8 cellular contexts compared by ENCODE assay signal in genomic region chr9:129783516-129784361, GRCh38. TPM values are rescaled to one million over a fixed set of nuclear protein-coding genes. Genes with fewer than 3 reads are reported as not detected.
DNase-seq lines count a peak whose midpoint lies in the region; ATAC-seq and TF ChIP-seq lines count a peak whose summit lies in the region.

No MANE protein-coding gene starts in this region.

- WGBS in lung, 2 donors, result 39 to 41% methylated on average over 14 of the region's 14 CpGs

- TF ChIP-seq CTCF in BE2C (IDR thresholded peaks at IDR 0.05; ENCODE audit: low read depth, low read length) (peak; percentile 95), dorsolateral prefrontal cortex (IDR thresholded peaks at IDR 0.05 in 54 of 56, conservative IDR thresholded peaks at IDR 0.05 in 2 of 56; ENCODE audit: low read depth in 1 of 56, partially characterized antibody in 56 of 56) (peak; percentile 69 to 97 (median 93)), lung (IDR thresholded peaks at IDR 0.05; ENCODE audit: control extremely low read depth, extremely low read depth) (peak; percentile 95)

- intact Hi-C loops in dorsolateral prefrontal cortex (cut with DNase I), result loop anchor here (1.0 to 10.0 kb wide), 5 partner anchors 46 to 653 kb away; partner anchors contain the start of gene ASB6 (in 1 of the 2)

- ATAC-seq in lung (ENCODE audit: insufficient read depth, low FRiP score) (peak; percentile 94), HG02798 (IDR thresholded peaks at IDR 0.05; ENCODE audit: poor library complexity, unreplicated experiment) (no peak)

- H3K36me3 ChIP-seq in BE2C (no peaks in the 10 kb centered on the region), HAP-1 (replicated peaks) (no peaks in the 10 kb centered on the region), lung (ENCODE audit: control insufficient read depth in 2 of 2, insufficient read depth in 2 of 2, low read length in 2 of 2) (no peaks in the 10 kb centered on the region)

- in situ Hi-C loops in HAP-1 (cut with MboI; ENCODE audit: low sequenced_read_pairs), result loop anchor here (5.0 kb wide), 3 partner anchors 56 to 651 kb away; partner anchors contain the start of gene ASB6

- peak overlapping the region in 1 of 59 donors; percentile 18 for H3K27ac ChIP-seq in dorsolateral prefrontal cortex
- no peak overlapping the region for H3K27ac ChIP-seq in lung (ENCODE audit: low read depth in 1 of 2, low read length in 1 of 2)

- no peaks in the 10 kb centered on the region for H3K4me1 ChIP-seq in BE2C
- H3K4me1 ChIP-seq in HAP-1, result no peaks in the 10 kb centered on the region
- H3K4me1 ChIP-seq in lung (ENCODE audit: control insufficient read depth in 2 of 2, insufficient read depth in 2 of 2, low read length in 2 of 2), result no peaks in the 10 kb centered on the region

- H3K4me3 ChIP-seq in BE2C (ENCODE audit: low read depth, low read length) (no peak overlapping the region), HAP-1 (no peak overlapping the region), dorsolateral prefrontal cortex (no peak overlapping the region), lung (no peak overlapping the region)

- H3K9me3 ChIP-seq in BE2C (no peaks in the 10 kb centered on the region), HAP-1 (no peaks in the 10 kb centered on the region), lung (ENCODE audit: control insufficient read depth in 2 of 2, insufficient read depth in 1 of 2, low read length in 1 of 2) (no peaks in the 10 kb centered on the region)

- H3K27me3 ChIP-seq in BE2C (peaks cover 22% of the 10 kb centered on the region), HAP-1 (ENCODE audit: low read depth) (peaks cover 16% of the 10 kb centered on the region), dorsolateral prefrontal cortex (no peaks in the 10 kb centered on the region), lung (ENCODE audit: control insufficient read depth, insufficient read depth) (no peaks in the 10 kb centered on the region)

- DNase-seq in BE2C (peak; percentile 78), HAP-1 (ENCODE audit: low spot score in 2 of 2) (peak; percentile 64 to 84), NCI-H524 treated with DMSO at 0.1 percent for 48 hours (lab: John Stamatoyannopoulos, UW) (peak; percentile 29), dorsolateral prefrontal cortex (peak; percentile 36 to 74 (median 68)), lung (ENCODE audit: low spot score) (peak; percentile 80)
- DNase-seq in activated CD4-positive, alpha-beta T cell treated with anti-CD3 and anti-CD28 coated beads, Interleukin-2, amount 50 U/mL, for 24 hours (ENCODE audit: low read depth in 1 of 2, low spot score in 1 of 2), result peak; percentile 53 to 73
- DNase-seq in stimulated activated CD8-positive, alpha-beta memory T cell treated with anti-CD3 and anti-CD28 coated beads, Interleukin-12 subunit alpha, Interleukin-12 subunit beta, amount 100 ng/mL, for 4 hours (ENCODE audit: low read depth), result peak; percentile 41

RNA-seq across cellular contexts. Expression of gene TOR1B, which starts 19.2 kb away (rescaled TPM):
- polyA plus RNA-seq in BE2C (2012; ENCODE audit: insufficient read depth, insufficient read length, low read depth), result 35.7 TPM
- 10 to 100 TPM; 14.5 to 27.9 (median 20.1) TPM for total RNA-seq in dorsolateral prefrontal cortex
- 10 to 100 TPM; 25.5 to 26.4 TPM for total RNA-seq in lung
- 10 to 100 TPM; 10.1 to 26.7 TPM for polyA plus RNA-seq in lung

RNA-seq across cellular contexts. Expression of gene PTGES, which starts 30.9 kb away (rescaled TPM):
- 1.4 TPM for polyA plus RNA-seq in BE2C (2012; ENCODE audit: insufficient read depth, insufficient read length, low read depth)
- total RNA-seq in dorsolateral prefrontal cortex, result 1 to 10 TPM; 1.2 to 9.2 (median 2.9) TPM
- 10 to 100 TPM; 12.0 to 16.0 TPM for total RNA-seq in lung
- 10 to 100 TPM in 1 of 2 donors, 1 to 10 TPM in 1; 8.0 to 19.8 TPM for polyA plus RNA-seq in lung

RNA-seq across cellular contexts. Expression of gene TOR1A, which starts 40.2 kb away (rescaled TPM):
- polyA plus RNA-seq in BE2C (2012; ENCODE audit: insufficient read depth, insufficient read length, low read depth), result 71.2 TPM
- 10 to 100 TPM; 20.2 to 42.3 (median 31.4) TPM for total RNA-seq in dorsolateral prefrontal cortex
- total RNA-seq in lung, result 10 to 100 TPM; 22.0 to 34.8 TPM
- polyA plus RNA-seq in lung, result 10 to 100 TPM; 19.1 to 41.8 TPM

RNA-seq across cellular contexts. Expression of gene C9orf78, which starts 51.3 kb away (rescaled TPM):
- 202 TPM for polyA plus RNA-seq in BE2C (2012; ENCODE audit: insufficient read depth, insufficient read length, low read depth)
- total RNA-seq in dorsolateral prefrontal cortex (10 to 100 TPM; 33.2 to 64.4 (median 43.1) TPM), lung (10 to 100 TPM; 28.3 to 34.4 TPM)
- polyA plus RNA-seq in lung, result 10 to 100 TPM; 37.1 to 57.9 TPM

RNA-seq across cellular contexts. Expression of gene USP20, which starts 51.5 kb away (rescaled TPM):
- 95.4 TPM for polyA plus RNA-seq in BE2C (2012; ENCODE audit: insufficient read depth, insufficient read length, low read depth)
- total RNA-seq in dorsolateral prefrontal cortex (10 to 100 TPM; 44.3 to 74.1 (median 56.9) TPM), lung (10 to 100 TPM; 22.0 to 24.1 TPM)
- 10 to 100 TPM; 15.7 to 20.9 TPM for polyA plus RNA-seq in lung

Comparison
In these comparisons a context has a peak if more than half of its experiments do, and no peak if none do; other contexts are left out.
1. DNase-seq: peak in every context shown above with its lines; median percentile 80 in lung; 78 in BE2C; 74 in HAP-1; 68 in dorsolateral prefrontal cortex; 63 in activated CD4-positive, alpha-beta T cell treated with anti-CD3 and anti-CD28 coated beads, Interleukin-2, amount 50 U/mL, for 24 hours; 41 in stimulated activated CD8-positive, alpha-beta memory T cell treated with anti-CD3 and anti-CD28 coated beads, Interleukin-12 subunit alpha, Interleukin-12 subunit beta, amount 100 ng/mL, for 4 hours; 29 in NCI-H524 treated with DMSO at 0.1 percent for 48 hours.